19 cellular contexts compared by ENCODE assay signal in the genomic region with DNA sequence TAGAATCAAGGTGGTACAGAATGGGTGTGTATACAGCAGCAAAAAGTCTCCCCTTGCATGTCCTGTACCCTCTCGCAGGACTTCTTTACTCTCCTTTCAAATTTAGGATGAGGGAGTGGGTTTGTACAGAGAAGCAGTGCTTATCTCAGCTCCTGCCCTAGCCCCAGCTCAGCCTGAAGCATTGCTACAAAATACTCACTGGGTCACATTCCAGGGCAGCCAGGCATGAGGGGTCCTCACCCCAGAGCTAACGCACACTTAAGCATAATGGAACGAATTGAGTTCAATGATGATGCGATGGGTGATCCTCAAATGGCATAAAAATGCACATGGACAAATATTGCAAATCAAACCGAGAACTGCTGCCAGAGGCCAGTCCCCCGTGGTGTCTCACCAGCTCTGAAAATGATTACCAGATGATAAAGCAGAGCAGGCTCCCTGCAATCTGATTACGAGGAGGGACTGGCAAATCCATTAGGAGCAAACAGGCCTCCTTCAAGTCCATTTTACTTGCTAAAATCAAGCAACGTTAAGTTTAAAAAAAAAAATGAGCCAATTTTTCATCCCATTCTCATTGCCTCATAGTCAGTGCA.
DNase-seq lines count a peak whose midpoint lies in the region; ATAC-seq and TF ChIP-seq lines count a peak whose summit lies in the region.
"Had no signal": no experiment of that assay in that cellular context is flagged by ENCODE, and none has a peak within 500 bp of the region (broad histone marks: within the 10 kb centered on the region; RNA-seq: fewer than 3 reads in every experiment).

No MANE protein-coding gene starts in this region.

- intact Hi-C loops in cardiac septum (cut with DNase I): no loop called here

- H3K4me3 Mint-ChIP-seq in WTC11: no peak overlapping the region
- H3K4me3 Mint-ChIP-seq: activated naive CD8-positive, alpha-beta T cell; nephron had no signal

- CTCF ChIA-PET in WTC11 (lab: Charles Lee): interaction anchor here (1.2 to 1.4 kb wide), 2 partner anchors 13 to 27 kb away, joined by 3 to 6 read pairs; no protein-coding TSS in a partner anchor

- no peak for TF ChIP-seq CTCF in WTC11 (IDR thresholded peaks at IDR 0.05)

- no peaks in the 10 kb centered on the region for H3K27me3 Mint-ChIP-seq in WTC11 (ENCODE audit: low read depth)

- peaks cover 29% of the 10 kb centered on the region for H3K9me3 Mint-ChIP-seq in WTC11

- DNase-seq in NCI-H82 (lab: John Stamatoyannopoulos, UW): peak; percentile 14
- DNase-seq in NCI-H82 treated with DMSO at 0.1 percent for 48 hours (lab: John Stamatoyannopoulos, UW; ENCODE audit: unreplicated experiment): no peak
- no peak for DNase-seq in WTC11 (ENCODE audit: low spot score)
- DNase-seq in islet precursor cell: peak; percentile 66
- no peak for DNase-seq in cardiac septum (ENCODE audit: low spot score)
- DNase-seq in A172 (ENCODE audit: low spot score): no peak
- DNase-seq: activated CD4-positive, alpha-beta T cell treated with anti-CD3 and anti-CD28 coated beads, Interleukin-2, amount 50 U/mL, for 48 hours; activated CD8-positive, alpha-beta memory T cell treated with anti-CD3 and anti-CD28 coated beads, Interleukin-2, amount 50 U/mL, for 48 hours; C1 segment of cervical spinal cord; esophagus squamous epithelium; heart right ventricle; KBM-7; NCI-H510A treated with DMSO at 0.1 percent for 48 hours; posterior cingulate gyrus had no signal

- H3K36me3 Mint-ChIP-seq in WTC11: peaks cover 23% of the 10 kb centered on the region
- H3K36me3 Mint-ChIP-seq: activated naive CD8-positive, alpha-beta T cell had no signal

- peak; percentile 60 for ATAC-seq in WTC11
- ATAC-seq in GM19395 (IDR thresholded peaks at IDR 0.05; ENCODE audit: unreplicated experiment): no peak
- ATAC-seq in GM18517 (IDR thresholded peaks at IDR 0.05; ENCODE audit: unreplicated experiment): no peak
- ATAC-seq: heart right ventricle had no signal

- POLR2A ChIA-PET in WTC11 (lab: Charles Lee): no interaction called here

- no peak overlapping the region for H3K27ac Mint-ChIP-seq in WTC11
- H3K27ac Mint-ChIP-seq: activated naive CD8-positive, alpha-beta T cell; activated T-helper 2 cell treated with anti-CD3 and anti-CD28 coated beads, Interferon-gamma antibody, Interleukin-2, Interleukin-4, amounts not matched to agents 10 μg/mL and 5 μg/mL and 100 μg/mL, durations not matched to agents 14 hours and 24 hours and 36 hours had no signal

- 0 out of 2 replicates have a peak, but pooled peaks cover 4% of the 10 kb centered on the region for H3K4me1 Mint-ChIP-seq in WTC11

TF ChIP-seq in WTC11, 78 proteins besides CTCF, POLR2A, EP300 and RAD21:
- TF ChIP-seq ZNF396 (CRISPR knock-in tag; IDR thresholded peaks at IDR 0.05; ENCODE audit: borderline replicate concordance): no peak
- TF ChIP-seq, protein P1, sequence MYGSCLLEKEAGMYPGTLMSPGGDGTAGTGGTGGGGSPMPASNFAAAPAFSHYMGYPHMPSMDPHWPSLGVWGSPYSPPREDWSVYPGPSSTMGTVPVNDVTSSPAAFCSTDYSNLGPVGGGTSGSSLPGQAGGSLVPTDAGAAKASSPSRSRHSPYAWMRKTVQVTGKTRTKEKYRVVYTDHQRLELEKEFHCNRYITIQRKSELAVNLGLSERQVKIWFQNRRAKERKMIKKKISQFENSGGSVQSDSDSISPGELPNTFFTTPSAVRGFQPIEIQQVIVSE (CRISPR knock-in tag; IDR thresholded peaks at IDR 0.05; ENCODE audit: borderline replicate concordance): no peak
- TF ChIP-seq, protein P2, sequence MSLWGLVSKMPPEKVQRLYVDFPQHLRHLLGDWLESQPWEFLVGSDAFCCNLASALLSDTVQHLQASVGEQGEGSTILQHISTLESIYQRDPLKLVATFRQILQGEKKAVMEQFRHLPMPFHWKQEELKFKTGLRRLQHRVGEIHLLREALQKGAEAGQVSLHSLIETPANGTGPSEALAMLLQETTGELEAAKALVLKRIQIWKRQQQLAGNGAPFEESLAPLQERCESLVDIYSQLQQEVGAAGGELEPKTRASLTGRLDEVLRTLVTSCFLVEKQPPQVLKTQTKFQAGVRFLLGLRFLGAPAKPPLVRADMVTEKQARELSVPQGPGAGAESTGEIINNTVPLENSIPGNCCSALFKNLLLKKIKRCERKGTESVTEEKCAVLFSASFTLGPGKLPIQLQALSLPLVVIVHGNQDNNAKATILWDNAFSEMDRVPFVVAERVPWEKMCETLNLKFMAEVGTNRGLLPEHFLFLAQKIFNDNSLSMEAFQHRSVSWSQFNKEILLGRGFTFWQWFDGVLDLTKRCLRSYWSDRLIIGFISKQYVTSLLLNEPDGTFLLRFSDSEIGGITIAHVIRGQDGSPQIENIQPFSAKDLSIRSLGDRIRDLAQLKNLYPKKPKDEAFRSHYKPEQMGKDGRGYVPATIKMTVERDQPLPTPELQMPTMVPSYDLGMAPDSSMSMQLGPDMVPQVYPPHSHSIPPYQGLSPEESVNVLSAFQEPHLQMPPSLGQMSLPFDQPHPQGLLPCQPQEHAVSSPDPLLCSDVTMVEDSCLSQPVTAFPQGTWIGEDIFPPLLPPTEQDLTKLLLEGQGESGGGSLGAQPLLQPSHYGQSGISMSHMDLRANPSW (CRISPR knock-in tag; conservative IDR thresholded peaks at IDR 0.05; ENCODE audit: low read depth): no peak
- TF ChIP-seq, protein P3, sequence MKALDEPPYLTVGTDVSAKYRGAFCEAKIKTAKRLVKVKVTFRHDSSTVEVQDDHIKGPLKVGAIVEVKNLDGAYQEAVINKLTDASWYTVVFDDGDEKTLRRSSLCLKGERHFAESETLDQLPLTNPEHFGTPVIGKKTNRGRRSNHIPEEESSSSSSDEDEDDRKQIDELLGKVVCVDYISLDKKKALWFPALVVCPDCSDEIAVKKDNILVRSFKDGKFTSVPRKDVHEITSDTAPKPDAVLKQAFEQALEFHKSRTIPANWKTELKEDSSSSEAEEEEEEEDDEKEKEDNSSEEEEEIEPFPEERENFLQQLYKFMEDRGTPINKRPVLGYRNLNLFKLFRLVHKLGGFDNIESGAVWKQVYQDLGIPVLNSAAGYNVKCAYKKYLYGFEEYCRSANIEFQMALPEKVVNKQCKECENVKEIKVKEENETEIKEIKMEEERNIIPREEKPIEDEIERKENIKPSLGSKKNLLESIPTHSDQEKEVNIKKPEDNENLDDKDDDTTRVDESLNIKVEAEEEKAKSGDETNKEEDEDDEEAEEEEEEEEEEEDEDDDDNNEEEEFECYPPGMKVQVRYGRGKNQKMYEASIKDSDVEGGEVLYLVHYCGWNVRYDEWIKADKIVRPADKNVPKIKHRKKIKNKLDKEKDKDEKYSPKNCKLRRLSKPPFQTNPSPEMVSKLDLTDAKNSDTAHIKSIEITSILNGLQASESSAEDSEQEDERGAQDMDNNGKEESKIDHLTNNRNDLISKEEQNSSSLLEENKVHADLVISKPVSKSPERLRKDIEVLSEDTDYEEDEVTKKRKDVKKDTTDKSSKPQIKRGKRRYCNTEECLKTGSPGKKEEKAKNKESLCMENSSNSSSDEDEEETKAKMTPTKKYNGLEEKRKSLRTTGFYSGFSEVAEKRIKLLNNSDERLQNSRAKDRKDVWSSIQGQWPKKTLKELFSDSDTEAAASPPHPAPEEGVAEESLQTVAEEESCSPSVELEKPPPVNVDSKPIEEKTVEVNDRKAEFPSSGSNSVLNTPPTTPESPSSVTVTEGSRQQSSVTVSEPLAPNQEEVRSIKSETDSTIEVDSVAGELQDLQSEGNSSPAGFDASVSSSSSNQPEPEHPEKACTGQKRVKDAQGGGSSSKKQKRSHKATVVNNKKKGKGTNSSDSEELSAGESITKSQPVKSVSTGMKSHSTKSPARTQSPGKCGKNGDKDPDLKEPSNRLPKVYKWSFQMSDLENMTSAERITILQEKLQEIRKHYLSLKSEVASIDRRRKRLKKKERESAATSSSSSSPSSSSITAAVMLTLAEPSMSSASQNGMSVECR (CRISPR knock-in tag; IDR thresholded peaks at IDR 0.05; ENCODE audit: borderline replicate concordance): no peak

Comparison
In these comparisons a context has a peak if more than half of its experiments do, and no peak if none do; other contexts are left out.
1. DNase-seq: peak in NCI-H82 (single experiment) and islet precursor cell (single experiment); none in NCI-H82 treated with DMSO at 0.1 percent for 48 hours (single experiment), WTC11 (single experiment), cardiac septum (single experiment) and A172 (single experiment).